Comparison of ENCODE assay signal across 9 cellular contexts in the genomic region with DNA sequence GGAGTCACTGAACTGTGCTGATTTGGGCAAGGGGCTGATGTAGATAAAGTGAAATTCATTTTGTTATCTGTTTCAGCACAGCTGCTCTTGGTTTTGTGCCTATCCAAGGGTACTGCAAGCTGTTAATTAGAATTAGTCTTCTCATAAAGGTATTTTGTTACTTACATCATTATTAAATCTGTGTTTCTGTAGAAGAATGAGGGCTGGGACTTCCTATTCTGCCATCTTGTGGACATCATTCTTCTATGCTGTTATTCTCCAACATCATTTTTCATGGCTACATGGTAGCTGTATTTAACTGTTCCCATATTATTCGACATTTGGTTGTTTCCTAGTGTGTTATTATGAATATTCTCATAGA.
DNase-seq lines count a peak whose midpoint lies in the region; ATAC-seq and TF ChIP-seq lines count a peak whose summit lies in the region.
"Had no signal": no experiment of that assay in that cellular context is flagged by ENCODE, and none has a peak within 500 bp of the region (broad histone marks: within the 10 kb centered on the region; RNA-seq: fewer than 3 reads in every experiment).

No MANE protein-coding gene starts in this region.

- intact Hi-C loops in uterus (cut with DNase I; ENCODE audit: low total_unique reads): no loop called here

- no peak for TF ChIP-seq POLR2A in uterus (IDR thresholded peaks at IDR 0.05)

- H3F3A ChIP-seq in smooth muscle cell (ENCODE audit: low read depth): no peaks in the 10 kb centered on the region

- 89% methylated on average over 1 of the region's 1 CpG for WGBS in smooth muscle cell (ENCODE audit: low lambda C conversion rate)

- H3K27me3 ChIP-seq in smooth muscle cell (ENCODE audit: low read depth) (no peaks in the 10 kb centered on the region), uterus (no peaks in the 10 kb centered on the region)

- peak overlapping the region; percentile 76 for H2AFZ ChIP-seq in smooth muscle cell (ENCODE audit: low read depth)

- ATAC-seq in GM19455 (IDR thresholded peaks at IDR 0.05; ENCODE audit: unreplicated experiment): no peak
- no peak for ATAC-seq in HG03175 (IDR thresholded peaks at IDR 0.05; ENCODE audit: unreplicated experiment)

- TF ChIP-seq CTCF in epithelial cell of proximal tubule (conservative IDR thresholded peaks at IDR 0.05; ENCODE audit: low read depth, low read length): peak; percentile 61
- peak; percentile 50 for TF ChIP-seq CTCF in smooth muscle cell (IDR thresholded peaks at IDR 0.05; ENCODE audit: borderline replicate concordance, insufficient read depth, poor library complexity, severe bottlenecking)
- TF ChIP-seq CTCF in uterus (IDR thresholded peaks at IDR 0.05): peak in 1 of 4 experiments; percentile 20

- DNase-seq in NCI-H748 (lab: John Stamatoyannopoulos, UW; ENCODE audit: unreplicated experiment): peak; percentile 31
- no peak for DNase-seq in NCI-H748 treated with DMSO at 0.1 percent for 48 hours (lab: John Stamatoyannopoulos, UW)
- peak; percentile 47 for DNase-seq in NCI-H69 (lab: John Stamatoyannopoulos, UW)
- DNase-seq in epithelial cell of proximal tubule (ENCODE audit: low read depth): no peak
- no peak for DNase-seq in smooth muscle cell (lab: John Stamatoyannopoulos, UW; ENCODE audit: unreplicated experiment)
- no peak for DNase-seq in uterus
- DNase-seq: right cardiac atrium had no signal

- no peaks in the 10 kb centered on the region for H3K79me2 ChIP-seq in smooth muscle cell (ENCODE audit: low read depth)

- H3K4me2 ChIP-seq in smooth muscle cell: no peak overlapping the region

- H3K9ac ChIP-seq in smooth muscle cell (ENCODE audit: low read depth): no peak overlapping the region

- H3K4me3 ChIP-seq in epithelial cell of proximal tubule (ENCODE audit: low read depth, low read length) (no peak overlapping the region), smooth muscle cell (no peak overlapping the region), uterus (no peak overlapping the region)

- H3K36me3 ChIP-seq in smooth muscle cell (ENCODE audit: low read depth) (no peaks in the 10 kb centered on the region), uterus (no peaks in the 10 kb centered on the region)

- H3K4me1 ChIP-seq in smooth muscle cell (ENCODE audit: low read depth): no peaks in the 10 kb centered on the region
- H3K4me1 ChIP-seq in uterus: no peaks in the 10 kb centered on the region

- H4K20me1 ChIP-seq in smooth muscle cell (ENCODE audit: low read depth): no peaks in the 10 kb centered on the region

- no peak overlapping the region for H3K27ac ChIP-seq in smooth muscle cell (ENCODE audit: low read depth)
- H3K27ac ChIP-seq in uterus: no peak overlapping the region

- H3K9me3 ChIP-seq in smooth muscle cell (replicated peaks; ENCODE audit: low read depth) (no peaks in the 10 kb centered on the region), uterus (no peaks in the 10 kb centered on the region)

Comparison
In these comparisons a context has a peak if more than half of its experiments do, and no peak if none do; other contexts are left out.
1. DNase-seq: peak in NCI-H748 (single experiment) and NCI-H69 (single experiment); none in NCI-H748 treated with DMSO at 0.1 percent for 48 hours (single experiment), epithelial cell of proximal tubule (single experiment), smooth muscle cell (single experiment) and uterus (0 of 2).